Comparison of ENCODE assay signal across 21 cellular contexts in the genomic region with DNA sequence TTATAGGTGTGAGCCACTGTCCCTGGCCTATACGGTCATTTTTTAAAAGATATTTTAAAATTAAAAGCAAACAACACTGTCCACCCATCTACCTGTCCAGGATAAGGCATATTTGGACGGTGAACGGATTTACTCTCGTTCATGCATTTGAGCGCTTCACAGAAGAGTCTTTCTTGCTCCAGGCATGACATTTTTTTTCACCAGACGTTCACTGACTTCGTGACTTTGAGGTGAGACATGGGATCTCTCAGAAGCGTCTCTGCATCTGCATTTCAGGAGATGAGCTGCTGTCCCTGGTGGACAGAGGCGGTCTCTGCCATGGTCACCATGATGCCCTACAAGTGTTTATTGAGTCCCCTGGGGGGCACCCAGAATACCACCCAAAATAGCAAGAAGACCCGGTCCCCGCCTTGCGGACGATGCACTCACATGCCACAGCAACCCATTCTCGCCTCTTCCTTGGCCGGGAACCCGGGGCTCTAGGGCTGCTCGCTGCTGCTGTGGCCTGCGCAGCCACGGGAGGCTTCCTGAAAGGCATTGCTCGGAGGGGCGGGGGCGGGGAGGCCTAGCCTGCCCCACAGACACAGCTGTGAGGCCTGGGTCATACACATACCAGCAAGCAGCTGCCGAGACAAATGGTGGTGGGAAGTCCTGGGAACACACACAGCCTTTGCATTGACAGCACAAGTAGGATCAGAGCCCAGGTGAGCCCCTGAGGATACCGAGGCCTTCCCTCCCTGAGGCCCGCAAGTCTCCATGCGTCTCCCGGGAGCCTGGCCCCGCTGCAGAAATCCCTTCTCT.
A peak's percentile ranks its signal among the peaks of the same experiment; 100 is the strongest.
DNase-seq lines count a peak whose midpoint lies in the region; ATAC-seq and TF ChIP-seq lines count a peak whose summit lies in the region.
"Had no signal": no experiment of that assay in that cellular context is flagged by ENCODE, and none has a peak within 500 bp of the region (broad histone marks: within the 10 kb centered on the region; RNA-seq: fewer than 3 reads in every experiment).

No MANE protein-coding gene starts in this region.

- peaks cover 10% of the 10 kb centered on the region for H3K27me3 Mint-ChIP-seq in endodermal cell (ENCODE audit: insufficient read depth)
- H3K27me3 Mint-ChIP-seq: B cell; CD4-positive, alpha-beta memory T cell had no signal

- H3K9ac ChIP-seq in endodermal cell (ENCODE audit: extremely low read depth, low read length, poor library complexity, severe bottlenecking): no peak overlapping the region
- H3K9ac ChIP-seq: KMS-11, SK-N-SH had no signal

- DNase-seq in Right ventricle myocardium inferior (ENCODE audit: missing footprints) (peak; percentile 62), cardiac septum (ENCODE audit: low spot score) (no peak), endodermal cell (no peak), myocyte (ENCODE audit: low read depth) (peak; percentile 76), OCI-M1 (lab: John Stamatoyannopoulos, UW) (no peak), NCI-H446 treated with DMSO at 0.1 percent for 48 hours (lab: John Stamatoyannopoulos, UW) (no peak)
- DNase-seq: CD4-positive, alpha-beta memory T cell; DMS79 treated with DMSO at 0.1 percent for 48 hours; GDM1; NCI-H1048; NCI-H146; NCI-H2081; NCI-H524 treated with DMSO at 0.1 percent for 48 hours; Peyer's patch; Right ventricle myocardium superior; SK-N-SH had no signal

- ATAC-seq in Right ventricle myocardium inferior (no peak), GM18861 (IDR thresholded peaks at IDR 0.05; ENCODE audit: unreplicated experiment) (no peak), GM19463 (IDR thresholded peaks at IDR 0.05; ENCODE audit: unreplicated experiment) (no peak)

- H3K9me3 Mint-ChIP-seq in endodermal cell: peaks cover 8% of the 10 kb centered on the region

- WGBS in endodermal cell (ENCODE audit: insufficient coverage in 1 of 2, insufficient read length in 1 of 2), 2 experiments: 92 to 97% methylated on average over 16 to 28 of the region's 28 CpGs

- no peaks in the 10 kb centered on the region for H3K27me3 ChIP-seq in endodermal cell (ENCODE audit: control insufficient read depth, insufficient read depth, low read length, poor library complexity, severe bottlenecking)
- H3K27me3 ChIP-seq: Peyer's patch had no signal

- no peaks in the 10 kb centered on the region for H3K36me3 Mint-ChIP-seq in endodermal cell (ENCODE audit: low read depth)

- intact Hi-C loops in Right ventricle myocardium inferior (cut with DNase I) (no loop called here), cardiac septum (cut with DNase I) (no loop called here)

- H3K4me1 Mint-ChIP-seq in endodermal cell: no peaks in the 10 kb centered on the region

- no peaks in the 10 kb centered on the region for H3K36me3 ChIP-seq in endodermal cell (ENCODE audit: control insufficient read depth, insufficient read depth, low read length)

- H3K27ac Mint-ChIP-seq in endodermal cell: no peak overlapping the region

- H3K4me3 Mint-ChIP-seq in endodermal cell: no peak overlapping the region
- H3K4me3 Mint-ChIP-seq: B cell; CD4-positive, alpha-beta memory T cell had no signal

- H3K4me1 ChIP-seq in endodermal cell (ENCODE audit: control insufficient read depth, insufficient read depth, low read length): no peaks in the 10 kb centered on the region
- H3K4me1 ChIP-seq: Peyer's patch had no signal

- H3K9me3 ChIP-seq in endodermal cell (ENCODE audit: control insufficient read depth, low read length): peaks cover 3% of the 10 kb centered on the region
- H3K9me3 ChIP-seq: Peyer's patch, SK-N-SH had no signal

- peak; percentile 39 for TF ChIP-seq CTCF in endodermal cell (conservative IDR thresholded peaks at IDR 0.05)

- H3K27ac ChIP-seq in endodermal cell (ENCODE audit: low read depth, low read length): no peak overlapping the region
- H3K27ac ChIP-seq: 22Rv1, KMS-11, Peyer's patch had no signal

- no peak overlapping the region for H3K4me3 ChIP-seq in endodermal cell (ENCODE audit: low read length)
- H3K4me3 ChIP-seq: Peyer's patch had no signal

Comparison
In these comparisons a context has a peak if more than half of its experiments do, and no peak if none do; other contexts are left out.
1. DNase-seq: peak in Right ventricle myocardium inferior (single experiment) and myocyte (single experiment); none in cardiac septum (single experiment), endodermal cell (single experiment), OCI-M1 (single experiment) and NCI-H446 treated with DMSO at 0.1 percent for 48 hours (single experiment).